In the genomic region with DNA sequence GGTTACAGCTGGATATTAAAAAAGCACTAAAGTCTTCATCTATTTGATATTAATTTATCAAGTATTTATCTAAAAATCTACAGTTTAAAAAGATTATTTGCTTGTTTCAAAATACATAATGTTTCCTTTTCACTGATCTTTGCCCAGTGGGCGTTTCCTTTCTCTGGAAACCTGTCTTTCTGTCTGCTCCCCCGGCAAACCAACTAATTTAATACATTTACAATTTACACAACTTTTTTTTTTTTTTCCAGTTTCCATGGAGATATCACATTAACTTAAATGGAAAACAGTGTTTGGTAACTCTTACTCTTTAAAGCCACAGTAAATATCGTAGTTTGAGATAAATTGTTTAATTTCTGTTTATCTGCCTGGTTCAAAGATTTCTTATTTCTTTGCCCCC, we compare ENCODE assay signal across 14 cellular contexts. TPM values are rescaled to one million over a fixed set of nuclear protein-coding genes. Genes with fewer than 3 reads are reported as not detected.
"Had no signal": no experiment of that assay in that cellular context is flagged by ENCODE, and none has a peak within 500 bp of the region (broad histone marks: within the 10 kb centered on the region; RNA-seq: fewer than 3 reads in every experiment).

No MANE protein-coding gene starts in this region.

- H3K27ac ChIP-seq: colonic mucosa, epithelial cell of prostate, ovary, testis had no signal

- H3K4me1 Mint-ChIP-seq: activated CD4-positive, alpha-beta memory T cell treated with anti-CD3 and anti-CD28 coated beads, Interleukin-2, amount 10 ng/mL, durations not matched to agents 7 days and 5 days; activated naive CD8-positive, alpha-beta T cell treated with anti-CD3 and anti-CD28 coated beads, Interleukin-2, amount 10 ng/mL, durations not matched to agents 7 days and 5 days; natural killer cell had no signal

- H3K36me3 ChIP-seq: colonic mucosa, ovary had no signal

- H3K4me1 ChIP-seq: colonic mucosa, testis had no signal

- H3K9me3 ChIP-seq: colonic mucosa, mucosa of descending colon, ovary, testis had no signal

- H3K36me3 Mint-ChIP-seq: activated naive CD8-positive, alpha-beta T cell treated with anti-CD3 and anti-CD28 coated beads, Interleukin-2, amount 10 ng/mL, durations not matched to agents 7 days and 5 days had no signal

- FAIRE-seq: urothelium cell line had no signal

- H3K27ac Mint-ChIP-seq: activated CD4-positive, alpha-beta memory T cell treated with anti-CD3 and anti-CD28 coated beads, Interleukin-2, amount 10 ng/mL, durations not matched to agents 7 days and 5 days; activated naive CD8-positive, alpha-beta T cell treated with anti-CD3 and anti-CD28 coated beads, Interleukin-2, amount 10 ng/mL, durations not matched to agents 7 days and 5 days; natural killer cell; stimulated activated naive CD8-positive, alpha-beta T cell treated with anti-CD3 and anti-CD28 coated beads, Interleukin-15, Interleukin-2, amounts not matched to agents 100 ng/mL and 50 ng/mL, for 24 hours; T-helper 2 cell treated with Interferon-gamma antibody and Interleukin-4, amounts not matched to agents 5 μg/mL and 100 μg/mL, for 36 hours had no signal

- H3K4me3 ChIP-seq: colonic mucosa, mucosa of descending colon, ovary, testis had no signal

- ATAC-seq: mucosa of descending colon, natural killer cell had no signal

- DNase-seq: activated CD4-positive, alpha-beta memory T cell treated with anti-CD3 and anti-CD28 coated beads, Interleukin-2, amount 10 ng/mL, durations not matched to agents 7 days and 5 days; activated naive CD8-positive, alpha-beta T cell treated with anti-CD3 and anti-CD28 coated beads, Interleukin-2, amount 10 ng/mL, durations not matched to agents 7 days and 5 days; aorta; colonic mucosa; hypothalamus; mucosa of descending colon; natural killer cell; ovary; stimulated activated CD4-positive, alpha-beta T cell treated with anti-CD3 and anti-CD28 coated beads, Interleukin-4, amount 100 ng/mL, for 1 hour; testis had no signal

- H3K9me3 Mint-ChIP-seq: activated CD4-positive, alpha-beta memory T cell treated with anti-CD3 and anti-CD28 coated beads, Interleukin-2, amount 10 ng/mL, durations not matched to agents 7 days and 5 days; activated naive CD8-positive, alpha-beta T cell treated with anti-CD3 and anti-CD28 coated beads, Interleukin-2, amount 10 ng/mL, durations not matched to agents 7 days and 5 days; T-helper 2 cell treated with Interferon-gamma antibody and Interleukin-4, amounts not matched to agents 5 μg/mL and 100 μg/mL, for 36 hours had no signal

- H3K27me3 ChIP-seq: ovary, testis had no signal

- H3K4me3 Mint-ChIP-seq: activated CD4-positive, alpha-beta memory T cell treated with anti-CD3 and anti-CD28 coated beads, Interleukin-2, amount 10 ng/mL, durations not matched to agents 7 days and 5 days; activated naive CD8-positive, alpha-beta T cell treated with anti-CD3 and anti-CD28 coated beads, Interleukin-2, amount 10 ng/mL, durations not matched to agents 7 days and 5 days; natural killer cell; stimulated activated naive CD8-positive, alpha-beta T cell treated with anti-CD3 and anti-CD28 coated beads, Interleukin-15, Interleukin-2, amounts not matched to agents 100 ng/mL and 50 ng/mL, for 24 hours; T-helper 2 cell treated with Interferon-gamma antibody and Interleukin-4, amounts not matched to agents 5 μg/mL and 100 μg/mL, for 36 hours had no signal

RNA-seq across cellular contexts. Expression of a gene that starts 5.3 kb away (rescaled TPM):
- total RNA-seq: activated CD4-positive, alpha-beta memory T cell treated with anti-CD3 and anti-CD28 coated beads, Interleukin-2, amount 10 ng/mL, durations not matched to agents 7 days and 5 days; activated naive CD8-positive, alpha-beta T cell treated with anti-CD3 and anti-CD28 coated beads, Interleukin-2, amount 10 ng/mL, durations not matched to agents 7 days and 5 days; natural killer cell had no signal
